ENCODE assay signal across 12 cellular contexts in genomic region chr9:35615981-35616680, GRCh38. TPM values are rescaled to one million over a fixed set of nuclear protein-coding genes. Genes with fewer than 3 reads are reported as not detected.
DNase-seq lines count a peak whose midpoint lies in the region; ATAC-seq and TF ChIP-seq lines count a peak whose summit lies in the region.
"Had no signal": no experiment of that assay in that cellular context is flagged by ENCODE, and none has a peak within 500 bp of the region (broad histone marks: within the 10 kb centered on the region; RNA-seq: fewer than 3 reads in every experiment).

No MANE protein-coding gene starts in this region.

- H3K36me3 ChIP-seq in KMS-11 (ENCODE audit: insufficient read depth), result no peaks in the 10 kb centered on the region
- H3K36me3 ChIP-seq: brain microvascular endothelial cell had no signal

- peak overlapping the region in 2 of 5 experiments; percentile 1 to 40 for H3K27ac Mint-ChIP-seq in brain
- peak overlapping the region; percentile 92 to 97 for H3K27ac Mint-ChIP-seq in natural killer cell treated with Interleukin-12 subunit alpha and Interleukin-12 subunit beta and Interleukin-15 and Interleukin-18, amount 100 ng/mL, for 72 hours

- peaks cover 13% of the 10 kb centered on the region for H3K4me1 ChIP-seq in KMS-11 (ENCODE audit: low read depth, poor library complexity, severe bottlenecking)

- peak overlapping the region; percentile 11 to 76 (median 61) for H3K4me3 Mint-ChIP-seq in brain
- peak overlapping the region; percentile 90 for H3K4me3 Mint-ChIP-seq in natural killer cell treated with Interleukin-12 subunit alpha and Interleukin-12 subunit beta and Interleukin-15 and Interleukin-18, amount 100 ng/mL, for 72 hours

- H3K9me3 Mint-ChIP-seq in brain, result no peaks in the 10 kb centered on the region
- H3K9me3 Mint-ChIP-seq in natural killer cell treated with Interleukin-12 subunit alpha and Interleukin-12 subunit beta and Interleukin-15 and Interleukin-18, amount 100 ng/mL, for 72 hours, result no peaks in the 10 kb centered on the region

- no peaks in the 10 kb centered on the region for H3K79me2 ChIP-seq in KMS-11 (ENCODE audit: insufficient read depth, low read depth)

- no peaks in the 10 kb centered on the region for H3K27me3 ChIP-seq in KMS-11 (ENCODE audit: insufficient read depth, low read depth)

- TF ChIP-seq CTCF in KMS-11 (conservative IDR thresholded peaks at IDR 0.05; ENCODE audit: low read depth, low read length) (no peak), brain (conservative IDR thresholded peaks at IDR 0.05) (no peak)

- H3K9ac ChIP-seq in KMS-11, result no peak overlapping the region

- H3K36me3 Mint-ChIP-seq in brain, result no peaks in the 10 kb centered on the region
- no peaks in the 10 kb centered on the region for H3K36me3 Mint-ChIP-seq in natural killer cell treated with Interleukin-12 subunit alpha and Interleukin-12 subunit beta and Interleukin-15 and Interleukin-18, amount 100 ng/mL, for 72 hours

- peaks cover 21% of the 10 kb centered on the region for H3K4me1 Mint-ChIP-seq in brain
- H3K4me1 Mint-ChIP-seq in natural killer cell treated with Interleukin-12 subunit alpha and Interleukin-12 subunit beta and Interleukin-15 and Interleukin-18, amount 100 ng/mL, for 72 hours (ENCODE audit: low read depth in 2 of 2), result peaks cover 51 to 52% of the 10 kb centered on the region in 2 donors

- no peaks in the 10 kb centered on the region for H4K20me1 ChIP-seq in KMS-11 (ENCODE audit: insufficient read depth)

- peak; percentile 37 for DNase-seq in DMS79 treated with DMSO at 0.1 percent for 48 hours (lab: John Stamatoyannopoulos, UW)
- DNase-seq in natural killer cell treated with Interleukin-12 subunit alpha and Interleukin-12 subunit beta and Interleukin-15 and Interleukin-18, amount 100 ng/mL, for 72 hours (ENCODE audit: low spot score), result no peak
- DNase-seq in NCI-H446 (lab: John Stamatoyannopoulos, UW), result no peak
- DNase-seq in NCI-H2171 (lab: John Stamatoyannopoulos, UW), result no peak
- DNase-seq: NCI-H1694 had no signal

- H2AFZ ChIP-seq in KMS-11 (ENCODE audit: low read depth), result peak overlapping the region; percentile 25; the same call in 1 of the 2 replicates

- H3K27ac ChIP-seq in KMS-11, result peak overlapping the region; percentile 26; the same call in 1 of the 2 replicates
- H3K27ac ChIP-seq: brain microvascular endothelial cell had no signal

- no peak overlapping the region; the same call in 1 of the 2 replicates for H3K4me2 ChIP-seq in KMS-11

- H3K4me3 ChIP-seq in KMS-11 (IDR thresholded peaks at IDR 0.05; ENCODE audit: insufficient read depth, low read depth, low read length), result no peak overlapping the region

- H3K27me3 Mint-ChIP-seq in brain, result peaks cover 72% of the 10 kb centered on the region
- no peaks in the 10 kb centered on the region for H3K27me3 Mint-ChIP-seq in natural killer cell treated with Interleukin-12 subunit alpha and Interleukin-12 subunit beta and Interleukin-15 and Interleukin-18, amount 100 ng/mL, for 72 hours

- ATAC-seq in natural killer cell treated with Interleukin-12 subunit alpha and Interleukin-12 subunit beta and Interleukin-15 and Interleukin-18, amount 100 ng/mL, for 72 hours, result no peak
- ATAC-seq in GM19328 (IDR thresholded peaks at IDR 0.05; ENCODE audit: unreplicated experiment), result no peak
- no peak for ATAC-seq in GM18519 (IDR thresholded peaks at IDR 0.05; ENCODE audit: low FRiP score, unreplicated experiment)

RNA-seq across cellular contexts. Expression of gene CD72, which starts 2.1 kb away (rescaled TPM):
- 2.0 TPM for polyA plus RNA-seq in brain (ENCODE audit: insufficient read depth, low read depth, low replicate concordance)
- 1 to 10 TPM; 7.0 to 8.8 TPM for total RNA-seq in natural killer cell treated with Interleukin-12 subunit alpha and Interleukin-12 subunit beta and Interleukin-15 and Interleukin-18, amount 100 ng/mL, for 72 hours
- total RNA-seq: lung microvascular endothelial cell had no signal

RNA-seq across cellular contexts. Expression of gene TESK1, which starts 11.1 kb away (rescaled TPM):
- polyA plus RNA-seq in brain (ENCODE audit: insufficient read depth, low read depth, low replicate concordance), result 61.3 TPM
- 10 to 100 TPM; 41.4 to 43.3 TPM for total RNA-seq in natural killer cell treated with Interleukin-12 subunit alpha and Interleukin-12 subunit beta and Interleukin-15 and Interleukin-18, amount 100 ng/mL, for 72 hours

RNA-seq across cellular contexts. Expression of gene SIT1, which starts 34.6 kb away (rescaled TPM):
- 2.0 TPM for polyA plus RNA-seq in brain (ENCODE audit: insufficient read depth, low read depth, low replicate concordance)
- total RNA-seq in natural killer cell treated with Interleukin-12 subunit alpha and Interleukin-12 subunit beta and Interleukin-15 and Interleukin-18, amount 100 ng/mL, for 72 hours, result 1 to 10 TPM; 3.5 to 7.1 TPM
- total RNA-seq: lung microvascular endothelial cell, smooth muscle cell had no signal
- polyA plus RNA-seq: smooth muscle cell had no signal

RNA-seq across cellular contexts. Expression of gene RMRP, which starts 41.7 kb away (rescaled TPM):
- not detected for polyA plus RNA-seq in brain (ENCODE audit: insufficient read depth, low read depth, low replicate concordance)
- total RNA-seq in natural killer cell treated with Interleukin-12 subunit alpha and Interleukin-12 subunit beta and Interleukin-15 and Interleukin-18, amount 100 ng/mL, for 72 hours, result 1,000 to 10,000 TPM; 3,856 to 4,437 TPM
- polyA plus RNA-seq: smooth muscle cell had no signal

RNA-seq across cellular contexts. Expression of gene CCDC107, which starts 42.0 kb away (rescaled TPM):
- 45.7 TPM for polyA plus RNA-seq in brain (ENCODE audit: insufficient read depth, low read depth, low replicate concordance)
- 10 to 100 TPM; 12.0 to 21.5 TPM for total RNA-seq in natural killer cell treated with Interleukin-12 subunit alpha and Interleukin-12 subunit beta and Interleukin-15 and Interleukin-18, amount 100 ng/mL, for 72 hours
